Comparison of ENCODE assay signal across 24 cellular contexts in genomic region chr10:18294633-18295032, GRCh38.
"Had no signal": no experiment of that assay in that cellular context is flagged by ENCODE, and none has a peak within 500 bp of the region (broad histone marks: within the 10 kb centered on the region; RNA-seq: fewer than 3 reads in every experiment).

No MANE protein-coding gene starts in this region.

- H3K27ac Mint-ChIP-seq: activated CD8-positive, alpha-beta memory T cell treated with anti-CD3 and anti-CD28 coated beads, Interleukin-2, amount 10 ng/mL, durations not matched to agents 7 days and 5 days; activated CD8-positive, alpha-beta T cell treated with anti-CD3 and anti-CD28 coated beads, Interleukin-2, amount 10 ng/mL, durations not matched to agents 7 days and 5 days; activated naive CD4-positive, alpha-beta T cell treated with anti-CD3 and anti-CD28 coated beads, Interleukin-2, amount 50 U/mL, for 72 hours; activated T-cell treated with anti-CD3 and anti-CD28 coated beads, Interleukin-2, amount 50 U/mL, for 72 hours; natural killer cell; neural progenitor cell; T-helper 17 cell had no signal

- H3K4me1 Mint-ChIP-seq: activated CD8-positive, alpha-beta memory T cell treated with anti-CD3 and anti-CD28 coated beads, Interleukin-2, amount 10 ng/mL, durations not matched to agents 7 days and 5 days; natural killer cell; neural progenitor cell; T-helper 17 cell had no signal

- H3K27me3 Mint-ChIP-seq: activated CD8-positive, alpha-beta memory T cell treated with anti-CD3 and anti-CD28 coated beads, Interleukin-2, amount 10 ng/mL, durations not matched to agents 7 days and 5 days had no signal

- H3K4me1 ChIP-seq: body of pancreas, esophagus squamous epithelium, neural progenitor cell, parathyroid adenoma, right atrium auricular region, testis, transverse colon had no signal

- DNase-seq: activated CD4-positive, alpha-beta T cell treated with anti-CD3 and anti-CD28 coated beads, Interleukin-2, amount 50 U/mL, for 1 hour; activated CD8-positive, alpha-beta memory T cell treated with anti-CD3 and anti-CD28 coated beads, Interleukin-2, amount 10 ng/mL, durations not matched to agents 7 days and 5 days; activated CD8-positive, alpha-beta T cell treated with anti-CD3 and anti-CD28 coated beads, Interleukin-2, amount 10 ng/mL, durations not matched to agents 7 days and 5 days; activated naive CD4-positive, alpha-beta T cell; activated T-cell treated with anti-CD3 and anti-CD28 coated beads, Interleukin-2, amount 50 U/mL, for 72 hours; body of pancreas; dermis blood vessel endothelial cell; effector CD8-positive, alpha-beta T cell; esophagus squamous epithelium; foreskin melanocyte; mammary epithelial cell; natural killer cell; occipital lobe; stimulated activated CD4-positive, alpha-beta T cell treated with anti-CD3 and anti-CD28 coated beads, Interleukin-15, amount 100 ng/mL, for 24 hours; stimulated activated naive CD8-positive, alpha-beta T cell treated with anti-CD3 and anti-CD28 coated beads, Interleukin-15, Interleukin-2, amounts not matched to agents 100 U/mL and 50 U/mL, for 24 hours; T-helper 17 cell; T1000; testis; transverse colon had no signal

- ATAC-seq: activated CD8-positive, alpha-beta memory T cell treated with anti-CD3 and anti-CD28 coated beads, Interleukin-2, amount 10 ng/mL, durations not matched to agents 7 days and 5 days; activated CD8-positive, alpha-beta T cell treated with anti-CD3 and anti-CD28 coated beads, Interleukin-2, amount 10 ng/mL, durations not matched to agents 7 days and 5 days; activated naive CD4-positive, alpha-beta T cell treated with anti-CD3 and anti-CD28 coated beads, Interleukin-2, amount 50 U/mL, for 72 hours; activated T-cell treated with anti-CD3 and anti-CD28 coated beads, Interleukin-2, amount 50 U/mL, for 72 hours; natural killer cell; stimulated activated naive CD8-positive, alpha-beta T cell treated with anti-CD3 and anti-CD28 coated beads, Interleukin-15, Interleukin-2, amounts not matched to agents 100 U/mL and 50 U/mL, for 24 hours; T-helper 17 cell had no signal

- H3K27me3 ChIP-seq: body of pancreas, esophagus squamous epithelium, neural progenitor cell, right atrium auricular region, testis, transverse colon had no signal

- H3K4me3 ChIP-seq: body of pancreas, esophagus squamous epithelium, neural progenitor cell, right atrium auricular region, testis, transverse colon had no signal

- H3K4me3 Mint-ChIP-seq: activated CD8-positive, alpha-beta memory T cell treated with anti-CD3 and anti-CD28 coated beads, Interleukin-2, amount 10 ng/mL, durations not matched to agents 7 days and 5 days; activated CD8-positive, alpha-beta T cell treated with anti-CD3 and anti-CD28 coated beads, Interleukin-2, amount 10 ng/mL, durations not matched to agents 7 days and 5 days; activated T-cell treated with anti-CD3 and anti-CD28 coated beads, Interleukin-2, amount 50 U/mL, for 72 hours; natural killer cell; neural progenitor cell; T-helper 17 cell had no signal

- H3K9me3 Mint-ChIP-seq: activated naive CD4-positive, alpha-beta T cell treated with anti-CD3 and anti-CD28 coated beads, Interleukin-2, amount 50 U/mL, for 72 hours; activated T-cell treated with anti-CD3 and anti-CD28 coated beads, Interleukin-2, amount 50 U/mL, for 72 hours; natural killer cell; neural progenitor cell had no signal

- H3K36me3 Mint-ChIP-seq: activated CD8-positive, alpha-beta memory T cell treated with anti-CD3 and anti-CD28 coated beads, Interleukin-2, amount 10 ng/mL, durations not matched to agents 7 days and 5 days; activated naive CD4-positive, alpha-beta T cell treated with anti-CD3 and anti-CD28 coated beads, Interleukin-2, amount 50 U/mL, for 72 hours; natural killer cell; neural progenitor cell had no signal

- H3K36me3 ChIP-seq: esophagus squamous epithelium, neural progenitor cell, right atrium auricular region, transverse colon had no signal

- H3K9me3 ChIP-seq: body of pancreas, esophagus squamous epithelium, right atrium auricular region, testis, transverse colon had no signal

- H3K27ac ChIP-seq: epithelial cell of prostate, esophagus squamous epithelium, neural progenitor cell, parathyroid adenoma, right atrium auricular region, testis, transverse colon had no signal
